In genomic region chr9:107636596-107637405, GRCh38 we compare ENCODE assay signal across 8 cellular contexts.
DNase-seq lines count a peak whose midpoint lies in the region; ATAC-seq lines count a peak whose summit lies in the region.

No MANE protein-coding gene starts in this region.

- H3K9me3 ChIP-seq in iPS-20b (ENCODE audit: insufficient read depth, low read depth, low read length), result no peaks in the 10 kb centered on the region
- no peaks in the 10 kb centered on the region for H3K9me3 ChIP-seq in skeletal muscle satellite cell (replicated peaks; ENCODE audit: low read length)
- H3K9me3 ChIP-seq in naive thymus-derived CD4-positive, alpha-beta T cell (ENCODE audit: control insufficient read depth in 2 of 3, low read length in 3 of 3), result no peaks in the 10 kb centered on the region

- peaks cover 0 to 17% (median 2%) of the 10 kb centered on the region in 11 donors for H3K9me3 Mint-ChIP-seq in naive thymus-derived CD4-positive, alpha-beta T cell

- peak overlapping the region in 3 of 10 donors; percentile 18 to 50 (median 32) for H3K4me3 Mint-ChIP-seq in naive thymus-derived CD4-positive, alpha-beta T cell

- H3K36me3 ChIP-seq in iPS-20b (ENCODE audit: insufficient read depth, low read depth, low read length) (no peaks in the 10 kb centered on the region), skeletal muscle satellite cell (ENCODE audit: insufficient read depth, low read length) (no peaks in the 10 kb centered on the region)
- H3K36me3 ChIP-seq in naive thymus-derived CD4-positive, alpha-beta T cell (ENCODE audit: control insufficient read depth in 2 of 3, insufficient read depth in 3 of 3, low read length in 3 of 3), result no peaks in the 10 kb centered on the region

- H3K4me3 ChIP-seq in iPS-20b (ENCODE audit: low read length), result peak overlapping the region; percentile 78; the same call in 1 of the 2 replicates
- H3K4me3 ChIP-seq in skeletal muscle satellite cell (ENCODE audit: low read length), result peak overlapping the region; percentile 68
- no peak overlapping the region for H3K4me3 ChIP-seq in naive thymus-derived CD4-positive, alpha-beta T cell (ENCODE audit: low read length)

- no peak overlapping the region for H3K27ac Mint-ChIP-seq in naive thymus-derived CD4-positive, alpha-beta T cell

- CTCF ChIA-PET in naive thymus-derived CD4-positive, alpha-beta T cell (lab: Charles Lee), result no interaction called here

- intact Hi-C loops in naive thymus-derived CD4-positive, alpha-beta T cell (cut with micrococcal nuclease), result no loop called here

- POLR2A ChIA-PET in naive thymus-derived CD4-positive, alpha-beta T cell (lab: Charles Lee), result no interaction called here

- in situ Hi-C loops in G401 (cut with HindIII; ENCODE audit: low sequenced_read_pairs), result no loop called here

- H3K9ac ChIP-seq in iPS-20b (ENCODE audit: low read depth, low read length) (peak overlapping the region; percentile 70; the same call in 1 of the 2 replicates), skeletal muscle satellite cell (ENCODE audit: low read depth, low read length) (peak overlapping the region; percentile 97)

- H3K4me1 Mint-ChIP-seq in naive thymus-derived CD4-positive, alpha-beta T cell, result peaks cover 5 to 25% (median 9%) of the 10 kb centered on the region in 7 donors

- peaks cover 15% of the 10 kb centered on the region; the same call in 1 of the 2 replicates for H3K4me1 ChIP-seq in iPS-20b (ENCODE audit: insufficient read depth, low read length)
- H3K4me1 ChIP-seq in skeletal muscle satellite cell (ENCODE audit: control insufficient read depth, insufficient read depth, low read length), result peaks cover 32% of the 10 kb centered on the region
- H3K4me1 ChIP-seq in naive thymus-derived CD4-positive, alpha-beta T cell (ENCODE audit: control insufficient read depth in 2 of 2, insufficient read depth in 2 of 2, low read length in 2 of 2), result no peaks in the 10 kb centered on the region

- H3K36me3 Mint-ChIP-seq in naive thymus-derived CD4-positive, alpha-beta T cell, result no peaks in the 10 kb centered on the region

- peaks cover 36% of the 10 kb centered on the region for H3K27me3 ChIP-seq in iPS-20b (ENCODE audit: insufficient read depth, low read length)
- no peaks in the 10 kb centered on the region for H3K27me3 ChIP-seq in skeletal muscle satellite cell (ENCODE audit: control insufficient read depth, insufficient read depth, low read length)
- H3K27me3 ChIP-seq in naive thymus-derived CD4-positive, alpha-beta T cell (ENCODE audit: control insufficient read depth in 2 of 2, insufficient read depth in 2 of 2, low read length in 2 of 2), result no peaks in the 10 kb centered on the region

- no peak for ATAC-seq in naive thymus-derived CD4-positive, alpha-beta T cell
- ATAC-seq in HG02759 (IDR thresholded peaks at IDR 0.05; ENCODE audit: unreplicated experiment), result no peak

- DNase-seq in G401 (ENCODE audit: low spot score), result peak; percentile 17
- DNase-seq in amniotic epithelial cell (ENCODE audit: low read depth), result peak; percentile 38
- no peak for DNase-seq in naive thymus-derived CD4-positive, alpha-beta T cell
- no peak for DNase-seq in NCI-H146 (lab: John Stamatoyannopoulos, UW)
- DNase-seq in NCI-H524 treated with DMSO at 0.1 percent for 48 hours (lab: John Stamatoyannopoulos, UW), result no peak

- peaks cover 42 to 55% (median 51%) of the 10 kb centered on the region in 5 donors for H3K27me3 Mint-ChIP-seq in naive thymus-derived CD4-positive, alpha-beta T cell

- peak overlapping the region; percentile 91 for H3K4me2 ChIP-seq in skeletal muscle satellite cell (ENCODE audit: low read length)

- no peak overlapping the region for H3K27ac ChIP-seq in iPS-20b (ENCODE audit: low read length)
- H3K27ac ChIP-seq in naive thymus-derived CD4-positive, alpha-beta T cell (ENCODE audit: low read depth, low read length), result no peak overlapping the region

Comparison
In these comparisons a context has a peak if more than half of its experiments do, and no peak if none do; other contexts are left out.
1. DNase-seq: peak in G401 (single experiment) and amniotic epithelial cell (single experiment); none in naive thymus-derived CD4-positive, alpha-beta T cell (0 of 9), NCI-H146 (single experiment) and NCI-H524 treated with DMSO at 0.1 percent for 48 hours (single experiment).